9 cellular contexts compared by ENCODE assay signal in the genomic region with DNA sequence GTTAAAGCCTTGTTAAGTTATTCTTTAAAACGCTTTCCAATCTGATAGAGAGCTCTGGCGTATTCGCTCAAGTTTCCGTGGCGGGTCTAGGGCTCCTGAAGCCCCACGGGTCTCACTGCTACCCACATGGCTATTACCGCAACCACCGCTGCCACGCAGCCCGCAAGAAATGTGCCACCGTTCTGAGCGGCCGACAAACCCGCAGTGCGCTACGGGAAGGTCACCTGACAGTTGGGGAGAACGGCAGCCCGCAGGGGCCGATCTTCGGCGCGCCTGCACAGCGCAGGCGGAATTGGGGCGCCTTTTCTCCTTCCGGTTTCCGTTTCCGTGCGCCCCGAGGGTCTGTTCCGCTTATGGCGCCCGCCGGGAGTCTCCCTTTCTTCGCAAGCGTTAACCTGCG.
A peak's percentile ranks its signal among the peaks of the same experiment; 100 is the strongest.
DNase-seq lines count a peak whose midpoint lies in the region; ATAC-seq and TF ChIP-seq lines count a peak whose summit lies in the region.
"Had no signal": no experiment of that assay in that cellular context is flagged by ENCODE, and none has a peak within 500 bp of the region (broad histone marks: within the 10 kb centered on the region; RNA-seq: fewer than 3 reads in every experiment).

No MANE protein-coding gene starts in this region.

- H3K9me3 Mint-ChIP-seq in endodermal cell (peaks cover 61% of the 10 kb centered on the region), naive B cell (peaks cover 4 to 51% (median 32%) of the 10 kb centered on the region in 7 donors)

- H3K27ac ChIP-seq in PC-3 (ENCODE audit: low read length), result no peak overlapping the region; the same call in 1 of the 2 replicates
- no peak overlapping the region for H3K27ac ChIP-seq in endodermal cell (ENCODE audit: low read depth, low read length)

- no peaks in the 10 kb centered on the region for H3K79me2 ChIP-seq in PC-3 (ENCODE audit: low read length)

- no peaks in the 10 kb centered on the region for H3K36me3 Mint-ChIP-seq in endodermal cell (ENCODE audit: low read depth)
- no peaks in the 10 kb centered on the region for H3K36me3 Mint-ChIP-seq in naive B cell

- no peaks in the 10 kb centered on the region for H3K4me1 ChIP-seq in PC-3 (ENCODE audit: insufficient read depth, low read length)
- H3K4me1 ChIP-seq in endodermal cell (ENCODE audit: control insufficient read depth, insufficient read depth, low read length), result no peaks in the 10 kb centered on the region

- H3K4me3 Mint-ChIP-seq in endodermal cell, result peak overlapping the region; percentile 60
- H3K4me3 Mint-ChIP-seq in naive B cell, result peak overlapping the region in 7 of 8 donors; percentile 32 to 87 (median 68)

- H3K27me3 ChIP-seq in PC-3 (ENCODE audit: low read length) (no peaks in the 10 kb centered on the region), endodermal cell (ENCODE audit: control insufficient read depth, insufficient read depth, low read length, poor library complexity, severe bottlenecking) (no peaks in the 10 kb centered on the region)

- CTCF ChIA-PET in PC-3 (lab: Charles Lee), result no interaction called here

- H3K4me3 ChIP-seq in AG09309 (ENCODE audit: control insufficient read depth, low read depth, low read length), result peak overlapping the region; percentile 39
- H3K4me3 ChIP-seq in PC-3 (ENCODE audit: low read length), result peak overlapping the region; percentile 64
- no peak overlapping the region for H3K4me3 ChIP-seq in endodermal cell (ENCODE audit: low read length)

- H3K27ac Mint-ChIP-seq in endodermal cell, result peak overlapping the region; percentile 83
- H3K27ac Mint-ChIP-seq in naive B cell, result peak overlapping the region in 2 of 6 donors; percentile 33 to 51

- POLR2A ChIA-PET in PC-3 (lab: Charles Lee; ENCODE audit: unreplicated experiment), result no interaction called here

- DNase-seq in AG09309 (ENCODE audit: low read depth) (no peak), PC-3 (peak; percentile 36), endodermal cell (no peak), naive B cell (no peak)
- DNase-seq: GDM1 had no signal

- H4K20me1 ChIP-seq in PC-3 (ENCODE audit: low read length), result no peaks in the 10 kb centered on the region

- no peaks in the 10 kb centered on the region for H3F3A ChIP-seq in PC-3 (ENCODE audit: low read length, unreplicated experiment)

- peak overlapping the region; percentile 77 for H2AFZ ChIP-seq in PC-3 (ENCODE audit: low read length)

- H3K4me1 Mint-ChIP-seq in endodermal cell, result peaks cover 2% of the 10 kb centered on the region
- H3K4me1 Mint-ChIP-seq in naive B cell, result no peaks in the 10 kb centered on the region

- H3K4me2 ChIP-seq in PC-3 (ENCODE audit: low read length), result peak overlapping the region; percentile 68

- H3K9ac ChIP-seq in PC-3 (ENCODE audit: low read length) (peak overlapping the region; percentile 40), endodermal cell (ENCODE audit: extremely low read depth, low read length, poor library complexity, severe bottlenecking) (no peak overlapping the region)

- no peak for TF ChIP-seq CTCF in AG09309 (IDR thresholded peaks at IDR 0.05; ENCODE audit: control insufficient read depth, insufficient read depth, low read depth, low read length, missing control alignments)
- TF ChIP-seq CTCF in PC-3 (conservative IDR thresholded peaks at IDR 0.05; ENCODE audit: low read depth, low read length), result no peak
- no peak for TF ChIP-seq CTCF in endodermal cell (conservative IDR thresholded peaks at IDR 0.05)

- H3K36me3 ChIP-seq in PC-3 (ENCODE audit: low read depth, low read length) (no peaks in the 10 kb centered on the region), endodermal cell (ENCODE audit: control insufficient read depth, insufficient read depth, low read length) (peaks cover 19% of the 10 kb centered on the region)

- H3K9me3 ChIP-seq in PC-3 (ENCODE audit: low read length) (0 out of 2 replicates have a peak, but pooled peaks cover 5% of the 10 kb centered on the region), endodermal cell (ENCODE audit: control insufficient read depth, low read length) (peaks cover 28% of the 10 kb centered on the region)

- intact Hi-C loops in PC-3 (cut with micrococcal nuclease), result no loop called here

- WGBS in endodermal cell (ENCODE audit: insufficient coverage in 1 of 2, insufficient read length in 1 of 2), 2 experiments, result 91 to 94% methylated on average over 26 to 37 of the region's 37 CpGs

- H3K9me2 ChIP-seq in PC-3 (replicated peaks; ENCODE audit: low read length), result no peaks in the 10 kb centered on the region

- no TSS peak for BruUV-seq in PC-3 (replicated peaks; lab: Mats Ljungman, UMichigan)

- peak; percentile 24; the same call in 1 of the 2 replicates for ATAC-seq in PC-3
- no peak for ATAC-seq in naive B cell (ENCODE audit: low read depth in 2 of 2)
- no peak for ATAC-seq in HG02938 (IDR thresholded peaks at IDR 0.05; ENCODE audit: unreplicated experiment)
- ATAC-seq in HG02678 (IDR thresholded peaks at IDR 0.05; ENCODE audit: unreplicated experiment), result no peak
- no peak for ATAC-seq in GM19035 (IDR thresholded peaks at IDR 0.05; ENCODE audit: unreplicated experiment)
- no peak for ATAC-seq in activated CD4-positive, CD25-positive, alpha-beta regulatory T cell treated with anti-CD3 and anti-CD28 coated beads, Interleukin-2, amount 50 U/mL, for 24 hours

- H3K27me3 Mint-ChIP-seq in endodermal cell (ENCODE audit: insufficient read depth), result no peaks in the 10 kb centered on the region
- no peaks in the 10 kb centered on the region for H3K27me3 Mint-ChIP-seq in naive B cell
